Comparison of ENCODE assay signal across 9 cellular contexts in the genomic region with DNA sequence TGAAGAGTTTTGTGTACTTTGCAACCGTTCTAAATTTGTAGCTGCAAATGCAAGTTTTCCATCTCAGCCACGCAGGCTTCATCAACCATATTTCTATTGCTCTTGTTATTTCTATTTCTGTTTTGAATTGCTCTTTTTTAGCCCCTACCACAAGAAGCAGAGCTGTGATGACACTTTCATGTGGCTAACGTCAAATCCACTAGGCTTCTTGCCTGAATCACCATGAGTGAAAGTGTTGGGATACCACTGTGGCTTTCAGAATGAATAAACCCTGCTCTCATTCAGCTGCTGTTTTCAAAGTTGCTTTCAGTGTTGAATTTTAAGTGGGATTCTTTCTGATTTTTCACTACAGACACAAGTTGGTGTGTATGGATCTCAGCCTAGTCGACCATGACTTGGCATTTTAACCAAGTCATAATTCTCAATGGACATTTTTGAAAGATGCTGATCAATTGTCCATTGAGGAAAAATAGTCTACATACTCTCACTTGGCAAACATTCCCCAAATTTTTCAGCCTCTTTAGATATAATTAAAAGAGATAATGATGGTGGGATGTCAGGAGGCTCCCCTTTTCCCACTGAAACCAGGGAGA. TPM values are rescaled to one million over a fixed set of nuclear protein-coding genes. Genes with fewer than 3 reads are reported as not detected.
A peak's percentile ranks its signal among the peaks of the same experiment; 100 is the strongest.
DNase-seq lines count a peak whose midpoint lies in the region; ATAC-seq, FAIRE-seq and TF ChIP-seq lines count a peak whose summit lies in the region.
"Had no signal": no experiment of that assay in that cellular context is flagged by ENCODE, and none has a peak within 500 bp of the region (broad histone marks: within the 10 kb centered on the region; RNA-seq: fewer than 3 reads in every experiment).

No MANE protein-coding gene starts in this region.

- peak; percentile 70 for DNase-seq in astrocyte of the hippocampus (ENCODE audit: low read depth, low spot score)
- DNase-seq in NCI-H1105 (lab: John Stamatoyannopoulos, UW) = no peak
- DNase-seq in pancreas = no peak
- no peak for DNase-seq in A673 (ENCODE audit: low spot score)
- DNase-seq in SIG-M5 treated with dmso at 0.1 percent for 504 hours (lab: John Stamatoyannopoulos, UW; ENCODE audit: unreplicated experiment) = no peak
- DNase-seq: Peyer's patch had no signal

- H3K4me1 ChIP-seq in pancreas (no peaks in the 10 kb centered on the region), A673 (ENCODE audit: insufficient read depth, low read length, poor library complexity, severe bottlenecking) (peaks cover 7% of the 10 kb centered on the region)
- H3K4me1 ChIP-seq: Peyer's patch had no signal

- H3K36me3 ChIP-seq in pancreas (no peaks in the 10 kb centered on the region), A673 (ENCODE audit: insufficient read depth, low read length, poor library complexity, severe bottlenecking) (no peaks in the 10 kb centered on the region)
- H3K36me3 ChIP-seq: Peyer's patch had no signal

- ATAC-seq in GM18505 (IDR thresholded peaks at IDR 0.05; ENCODE audit: unreplicated experiment) (peak; percentile 94), GM19463 (IDR thresholded peaks at IDR 0.05; ENCODE audit: unreplicated experiment) (peak; percentile 98), HG03139 (IDR thresholded peaks at IDR 0.05; ENCODE audit: unreplicated experiment) (peak; percentile 92), pancreas (no peak)

- H3K4me3 ChIP-seq in pancreas = no peak overlapping the region
- no peak overlapping the region for H3K4me3 ChIP-seq in A673 (ENCODE audit: low read depth, low read length, poor library complexity, severe bottlenecking)
- H3K4me3 ChIP-seq: Peyer's patch had no signal

- no TSS peak for BruUV-seq in A673 (replicated peaks; lab: Mats Ljungman, UMichigan)

- no peak for FAIRE-seq in pancreas (lab: Jason Lieb, UNC)

- H3K27ac ChIP-seq in pancreas (no peak overlapping the region), A673 (ENCODE audit: low read depth, low read length, poor library complexity, severe bottlenecking) (no peak overlapping the region)
- H3K27ac ChIP-seq: Peyer's patch had no signal

- TF ChIP-seq CTCF in pancreas (IDR thresholded peaks at IDR 0.05) = no peak
- no peak for TF ChIP-seq CTCF in A673 (conservative IDR thresholded peaks at IDR 0.05; ENCODE audit: low read depth, low read length)

- H3K9me3 ChIP-seq in pancreas (no peaks in the 10 kb centered on the region), A673 (ENCODE audit: low read depth, low read length, poor library complexity, severe bottlenecking) (no peaks in the 10 kb centered on the region)
- H3K9me3 ChIP-seq: Peyer's patch had no signal

- no peaks in the 10 kb centered on the region for H3K27me3 ChIP-seq in pancreas
- no peaks in the 10 kb centered on the region for H3K27me3 ChIP-seq in A673 (replicated peaks; ENCODE audit: insufficient read depth, low read depth, low read length, poor library complexity)
- H3K27me3 ChIP-seq: Peyer's patch had no signal

- CTCF ChIA-PET in A673 (lab: Charles Lee) = no interaction called here

- intact Hi-C loops in pancreas (cut with DNase I) = no loop called here
- intact Hi-C loops in A673 (cut with micrococcal nuclease; ENCODE audit: unreplicated experiment) = no loop called here

- POLR2A ChIA-PET in A673 (lab: Charles Lee; ENCODE audit: low non-redundant PET) = no interaction called here

- WGBS in pancreas, 2 donors = 39 to 40% methylated on average over 4 of the region's 4 CpGs

- no peak for TF ChIP-seq POLR2A in GM18505 (IDR thresholded peaks at IDR 0.05; ENCODE audit: borderline replicate concordance, extremely low read depth, insufficient read depth, insufficient read length)

RNA-seq across cellular contexts. Expression of gene MTAP, which starts 41.0 kb away (rescaled TPM):
- total RNA-seq in pancreas (10 to 100 TPM; 13.3 to 26.7 (median 18.6) TPM), A673 (2021) (39.2 and 45.7 TPM in 2 replicates)
- 1 to 10 TPM; 4.7 to 6.5 TPM for polyA plus RNA-seq in pancreas

Comparison
In these comparisons a context has a peak if more than half of its experiments do, and no peak if none do; other contexts are left out.
1. ATAC-seq: peak in GM18505 (single experiment), GM19463 (single experiment) and HG03139 (single experiment); none in pancreas (0 of 4).